25 cellular contexts compared by ENCODE assay signal in the genomic region with DNA sequence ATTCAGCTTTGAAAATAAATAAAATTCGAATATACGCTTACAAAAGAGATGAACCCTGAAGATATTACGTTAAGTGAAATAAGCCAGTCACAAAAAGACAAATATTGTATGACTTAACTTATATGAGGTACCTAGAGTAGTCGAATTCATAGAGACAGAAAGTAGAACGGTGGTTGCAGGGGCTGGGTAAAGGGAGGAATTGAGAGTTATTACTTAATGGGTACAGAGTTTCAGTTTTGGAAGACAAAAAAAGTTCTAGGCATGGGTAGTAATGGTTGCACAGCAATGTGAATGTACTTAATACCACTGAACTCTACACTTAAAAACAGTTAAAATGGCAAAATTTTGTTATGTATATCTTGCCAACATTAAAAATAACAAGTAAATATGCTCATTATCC.
"Had no signal": no experiment of that assay in that cellular context is flagged by ENCODE, and none has a peak within 500 bp of the region (broad histone marks: within the 10 kb centered on the region; RNA-seq: fewer than 3 reads in every experiment).

No MANE protein-coding gene starts in this region.

- H3K27me3 Mint-ChIP-seq: activated CD4-positive, alpha-beta memory T cell treated with anti-CD3 and anti-CD28 coated beads, Interleukin-2, amount 10 ng/mL, durations not matched to agents 7 days and 5 days; activated CD4-positive, alpha-beta T cell treated with anti-CD3 and anti-CD28 coated beads for 36 hours; activated naive CD8-positive, alpha-beta T cell; activated T-helper 17 cell treated with anti-CD3 and anti-CD28 coated beads, Interleukin-2, amount 50 U/mL, for 72 hours had no signal

- H3K4me3 ChIP-seq: breast epithelium, colonic mucosa, PC-9 had no signal

- H3K4me3 Mint-ChIP-seq: activated CD4-positive, alpha-beta memory T cell treated with anti-CD3 and anti-CD28 coated beads, Interleukin-2, amount 10 ng/mL, durations not matched to agents 7 days and 5 days; activated CD4-positive, alpha-beta T cell treated with anti-CD3 and anti-CD28 coated beads for 36 hours; activated naive CD4-positive, alpha-beta T cell treated with anti-CD3 and anti-CD28 coated beads for 36 hours; activated naive CD8-positive, alpha-beta T cell; activated T-helper 17 cell treated with anti-CD3 and anti-CD28 coated beads, Interleukin-2, amount 50 U/mL, for 72 hours had no signal

- H3K9me3 ChIP-seq: colonic mucosa had no signal

- H3K4me2 ChIP-seq: PC-9 had no signal

- H3K27ac ChIP-seq: breast epithelium, colonic mucosa, PC-9, VCaP had no signal

- H3K36me3 Mint-ChIP-seq: activated naive CD8-positive, alpha-beta T cell had no signal

- H3K27ac Mint-ChIP-seq: activated CD4-positive, alpha-beta memory T cell treated with anti-CD3 and anti-CD28 coated beads, Interleukin-2, amount 10 ng/mL, durations not matched to agents 7 days and 5 days; activated CD4-positive, alpha-beta T cell treated with anti-CD3 and anti-CD28 coated beads for 36 hours; activated naive CD4-positive, alpha-beta T cell treated with anti-CD3 and anti-CD28 coated beads for 36 hours; activated naive CD8-positive, alpha-beta T cell; activated T-helper 17 cell treated with anti-CD3 and anti-CD28 coated beads, Interleukin-2, amount 50 U/mL, for 72 hours had no signal

- H2AFZ ChIP-seq: PC-9 had no signal

- DNase-seq: activated CD4-positive, alpha-beta memory T cell treated with anti-CD3 and anti-CD28 coated beads, Interleukin-2, amount 10 ng/mL, durations not matched to agents 7 days and 5 days; activated CD4-positive, alpha-beta T cell treated with anti-CD3 and anti-CD28 coated beads for 36 hours; activated CD4-positive, alpha-beta T cell treated with anti-CD3 and anti-CD28 coated beads, Interleukin-2, amount 50 U/mL, for 1 hour; activated gamma-delta T cell; activated naive CD4-positive, alpha-beta T cell treated with anti-CD3 and anti-CD28 coated beads for 36 hours; activated T-cell treated with anti-CD3 and anti-CD28 coated beads for 4 hours; activated T-cell treated with anti-CD3 and anti-CD28 coated beads, Interleukin-2, amount 50 U/mL, for 48 hours; amygdala; caudate nucleus; colonic mucosa; dermis blood vessel endothelial cell; NCI-H1092; NCI-H1417 treated with DMSO at 0.1 percent for 48 hours; NCI-H1694 treated with DMSO at 0.1 percent for 48 hours; NCI-H2029 treated with DMSO at 0.1 percent for 48 hours; NCI-H524; PC-9; SIG-M5; T-helper 2 cell; T1000 had no signal

- ATAC-seq: activated CD4-positive, alpha-beta T cell treated with anti-CD3 and anti-CD28 coated beads for 36 hours; activated T-helper 17 cell treated with anti-CD3 and anti-CD28 coated beads, Interleukin-2, amount 50 U/mL, for 72 hours had no signal

- H3K36me3 ChIP-seq: breast epithelium, colonic mucosa had no signal

- H3K4me1 ChIP-seq: breast epithelium, colonic mucosa had no signal

- H3K27me3 ChIP-seq: breast epithelium, colonic mucosa had no signal

- FAIRE-seq: TTC549 had no signal

- H3K4me1 Mint-ChIP-seq: activated CD4-positive, alpha-beta memory T cell treated with anti-CD3 and anti-CD28 coated beads, Interleukin-2, amount 10 ng/mL, durations not matched to agents 7 days and 5 days; activated CD4-positive, alpha-beta T cell treated with anti-CD3 and anti-CD28 coated beads for 36 hours; activated T-helper 17 cell treated with anti-CD3 and anti-CD28 coated beads, Interleukin-2, amount 50 U/mL, for 72 hours had no signal
